ENCODE assay signal across 1 cellular context in the genomic region with DNA sequence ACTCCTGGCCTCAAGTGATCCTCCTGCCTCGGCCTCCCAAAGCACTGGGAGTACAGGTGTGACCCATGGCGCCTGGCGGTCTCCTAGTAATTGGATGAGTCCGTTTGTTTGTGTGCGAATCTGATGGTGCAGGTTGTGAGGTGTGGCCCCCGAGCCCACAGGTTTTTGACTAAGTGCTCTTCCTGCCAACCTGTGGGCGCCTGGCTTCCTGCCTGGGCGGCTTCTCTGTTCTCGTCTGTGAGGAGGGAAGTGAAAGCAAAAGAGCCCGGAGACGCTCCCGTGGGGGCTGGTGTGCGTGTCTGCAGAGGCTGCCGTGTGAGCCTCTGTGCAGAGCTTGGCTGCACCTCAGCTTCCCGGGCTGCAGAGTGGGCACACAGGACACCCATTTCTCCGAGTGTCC.
TF ChIP-seq lines count a peak whose summit lies in the region.

No MANE protein-coding gene starts in this region.

TF ChIP-seq in GM12878, 131 proteins besides CTCF, POLR2A, EP300 and RAD21 (continued from another document and continues in another):
- TF ChIP-seq PKNOX1 (IDR thresholded peaks at IDR 0.05) (0 out of 2 replicates have a peak, but pooled peaks have one; percentile 16), MTA2 (IDR thresholded peaks at IDR 0.05; ENCODE audit: low read depth) (peak; percentile 88), HDAC2 (IDR thresholded peaks at IDR 0.05) (no peak), SUPT20H (IDR thresholded peaks at IDR 0.05; ENCODE audit: borderline replicate concordance, control insufficient read depth, low read depth, low read length) (no peak), HDGF (IDR thresholded peaks at IDR 0.05) (no peak), YY1 (IDR thresholded peaks at IDR 0.05; ENCODE audit: low read depth, low read length) (peak; percentile 14; the same call in 1 of the 2 replicates), EED (IDR thresholded peaks at IDR 0.05; ENCODE audit: low read depth) (peak; percentile 81), BRCA1 (IDR thresholded peaks at IDR 0.05; ENCODE audit: low read depth, low read length) (no peak), RUNX3 (IDR thresholded peaks at IDR 0.05; ENCODE audit: low read length) (peak; percentile 88), USF1 (IDR thresholded peaks at IDR 0.05; ENCODE audit: borderline replicate concordance, extremely low read length, insufficient read depth, low read depth, low read length) (no peak), TARDBP (IDR thresholded peaks at IDR 0.05; ENCODE audit: borderline replicate concordance) (no peak; the same call in 1 of the 2 replicates), POLR2AphosphoS2 (IDR thresholded peaks at IDR 0.05; ENCODE audit: low read depth, low read length) (no peak), EGR1 (IDR thresholded peaks at IDR 0.05; ENCODE audit: borderline replicate concordance in 1 of 2, low read depth in 2 of 2, low read length in 2 of 2) (peak in 1 of 2 experiments; percentile 70; a peak in 1 of 3 replicates), CREB1 (IDR thresholded peaks at IDR 0.05; ENCODE audit: low read depth) (peak; percentile 66; the same call in 1 of the 2 replicates), MEF2B (IDR thresholded peaks at IDR 0.05; ENCODE audit: partially characterized antibody, poor library complexity, severe bottlenecking) (peak; percentile 90), IRF4 (IDR thresholded peaks at IDR 0.05; ENCODE audit: low read depth, low read length) (peak; percentile 59; the same call in 1 of the 2 replicates), POU2F2 (IDR thresholded peaks at IDR 0.05; ENCODE audit: borderline replicate concordance, low read depth, low read length) (peak; percentile 87), CREM (IDR thresholded peaks at IDR 0.05; ENCODE audit: low read depth) (peak; percentile 85), ZNF274 (IDR thresholded peaks at IDR 0.05; ENCODE audit: insufficient read depth, insufficient read length) (no peak), NFYA (IDR thresholded peaks at IDR 0.05; ENCODE audit: borderline replicate concordance, low read depth, low read length) (no peak), MYC (IDR thresholded peaks at IDR 0.05; ENCODE audit: insufficient read depth, insufficient read length, insufficient replicate concordance, low read length, severe bottlenecking) (no peak), ETV6 (conservative IDR thresholded peaks at IDR 0.05 in 1 of 2, IDR thresholded peaks at IDR 0.05 in 1 of 2; ENCODE audit: borderline replicate concordance in 1 of 2, low read depth in 1 of 2) (peak in 1 of 2 experiments; percentile 93; a peak in 2 of 4 replicates), STAT1 (conservative IDR thresholded peaks at IDR 0.05) (no peak), ZNF592 (IDR thresholded peaks at IDR 0.05) (no peak), NR2F1 (conservative IDR thresholded peaks at IDR 0.05) (peak; percentile 74), POLR2AphosphoS5 (IDR thresholded peaks at IDR 0.05; ENCODE audit: low read length) (no peak; the same call in 1 of the 2 replicates), CBX5 (IDR thresholded peaks at IDR 0.05; ENCODE audit: low read depth) (peak; percentile 30; the same call in 1 of the 2 replicates), YBX1 (IDR thresholded peaks at IDR 0.05) (no peak), FOXK2 (IDR thresholded peaks at IDR 0.05) (no peak), JUNB (IDR thresholded peaks at IDR 0.05) (no peak; the same call in 1 of the 2 replicates), ZNF207 (IDR thresholded peaks at IDR 0.05; ENCODE audit: borderline replicate concordance) (no peak), NRF1 (conservative IDR thresholded peaks at IDR 0.05; ENCODE audit: low read depth, low read length) (no peak), CBX3 (IDR thresholded peaks at IDR 0.05; ENCODE audit: borderline replicate concordance, low read depth) (no peak), KAT2A (conservative IDR thresholded peaks at IDR 0.05; ENCODE audit: control insufficient read depth, low read depth, low read length) (no peak), PRDM15 (CRISPR knock-in tag; IDR thresholded peaks at IDR 0.05) (no peak)
- TF ChIP-seq, protein P1, sequence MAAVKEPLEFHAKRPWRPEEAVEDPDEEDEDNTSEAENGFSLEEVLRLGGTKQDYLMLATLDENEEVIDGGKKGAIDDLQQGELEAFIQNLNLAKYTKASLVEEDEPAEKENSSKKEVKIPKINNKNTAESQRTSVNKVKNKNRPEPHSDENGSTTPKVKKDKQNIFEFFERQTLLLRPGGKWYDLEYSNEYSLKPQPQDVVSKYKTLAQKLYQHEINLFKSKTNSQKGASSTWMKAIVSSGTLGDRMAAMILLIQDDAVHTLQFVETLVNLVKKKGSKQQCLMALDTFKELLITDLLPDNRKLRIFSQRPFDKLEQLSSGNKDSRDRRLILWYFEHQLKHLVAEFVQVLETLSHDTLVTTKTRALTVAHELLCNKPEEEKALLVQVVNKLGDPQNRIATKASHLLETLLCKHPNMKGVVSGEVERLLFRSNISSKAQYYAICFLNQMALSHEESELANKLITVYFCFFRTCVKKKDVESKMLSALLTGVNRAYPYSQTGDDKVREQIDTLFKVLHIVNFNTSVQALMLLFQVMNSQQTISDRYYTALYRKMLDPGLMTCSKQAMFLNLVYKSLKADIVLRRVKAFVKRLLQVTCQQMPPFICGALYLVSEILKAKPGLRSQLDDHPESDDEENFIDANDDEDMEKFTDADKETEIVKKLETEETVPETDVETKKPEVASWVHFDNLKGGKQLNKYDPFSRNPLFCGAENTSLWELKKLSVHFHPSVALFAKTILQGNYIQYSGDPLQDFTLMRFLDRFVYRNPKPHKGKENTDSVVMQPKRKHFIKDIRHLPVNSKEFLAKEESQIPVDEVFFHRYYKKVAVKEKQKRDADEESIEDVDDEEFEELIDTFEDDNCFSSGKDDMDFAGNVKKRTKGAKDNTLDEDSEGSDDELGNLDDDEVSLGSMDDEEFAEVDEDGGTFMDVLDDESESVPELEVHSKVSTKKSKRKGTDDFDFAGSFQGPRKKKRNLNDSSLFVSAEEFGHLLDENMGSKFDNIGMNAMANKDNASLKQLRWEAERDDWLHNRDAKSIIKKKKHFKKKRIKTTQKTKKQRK (IDR thresholded peaks at IDR 0.05; ENCODE audit: low read depth, low read length): no peak
- TF ChIP-seq, protein P2, sequence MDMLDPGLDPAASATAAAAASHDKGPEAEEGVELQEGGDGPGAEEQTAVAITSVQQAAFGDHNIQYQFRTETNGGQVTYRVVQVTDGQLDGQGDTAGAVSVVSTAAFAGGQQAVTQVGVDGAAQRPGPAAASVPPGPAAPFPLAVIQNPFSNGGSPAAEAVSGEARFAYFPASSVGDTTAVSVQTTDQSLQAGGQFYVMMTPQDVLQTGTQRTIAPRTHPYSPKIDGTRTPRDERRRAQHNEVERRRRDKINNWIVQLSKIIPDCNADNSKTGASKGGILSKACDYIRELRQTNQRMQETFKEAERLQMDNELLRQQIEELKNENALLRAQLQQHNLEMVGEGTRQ (IDR thresholded peaks at IDR 0.05; ENCODE audit: borderline replicate concordance, low read depth, low read length): no peak
- TF ChIP-seq, protein P3, sequence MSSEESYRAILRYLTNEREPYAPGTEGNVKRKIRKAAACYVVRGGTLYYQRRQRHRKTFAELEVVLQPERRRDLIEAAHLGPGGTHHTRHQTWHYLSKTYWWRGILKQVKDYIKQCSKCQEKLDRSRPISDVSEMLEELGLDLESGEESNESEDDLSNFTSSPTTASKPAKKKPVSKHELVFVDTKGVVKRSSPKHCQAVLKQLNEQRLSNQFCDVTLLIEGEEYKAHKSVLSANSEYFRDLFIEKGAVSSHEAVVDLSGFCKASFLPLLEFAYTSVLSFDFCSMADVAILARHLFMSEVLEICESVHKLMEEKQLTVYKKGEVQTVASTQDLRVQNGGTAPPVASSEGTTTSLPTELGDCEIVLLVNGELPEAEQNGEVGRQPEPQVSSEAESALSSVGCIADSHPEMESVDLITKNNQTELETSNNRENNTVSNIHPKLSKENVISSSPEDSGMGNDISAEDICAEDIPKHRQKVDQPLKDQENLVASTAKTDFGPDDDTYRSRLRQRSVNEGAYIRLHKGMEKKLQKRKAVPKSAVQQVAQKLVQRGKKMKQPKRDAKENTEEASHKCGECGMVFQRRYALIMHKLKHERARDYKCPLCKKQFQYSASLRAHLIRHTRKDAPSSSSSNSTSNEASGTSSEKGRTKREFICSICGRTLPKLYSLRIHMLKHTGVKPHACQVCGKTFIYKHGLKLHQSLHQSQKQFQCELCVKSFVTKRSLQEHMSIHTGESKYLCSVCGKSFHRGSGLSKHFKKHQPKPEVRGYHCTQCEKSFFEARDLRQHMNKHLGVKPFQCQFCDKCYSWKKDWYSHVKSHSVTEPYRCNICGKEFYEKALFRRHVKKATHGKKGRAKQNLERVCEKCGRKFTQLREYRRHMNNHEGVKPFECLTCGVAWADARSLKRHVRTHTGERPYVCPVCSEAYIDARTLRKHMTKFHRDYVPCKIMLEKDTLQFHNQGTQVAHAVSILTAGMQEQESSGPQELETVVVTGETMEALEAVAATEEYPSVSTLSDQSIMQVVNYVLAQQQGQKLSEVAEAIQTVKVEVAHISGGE (CRISPR knock-in tag; IDR thresholded peaks at IDR 0.05): no peak
- TF ChIP-seq, protein P4, sequence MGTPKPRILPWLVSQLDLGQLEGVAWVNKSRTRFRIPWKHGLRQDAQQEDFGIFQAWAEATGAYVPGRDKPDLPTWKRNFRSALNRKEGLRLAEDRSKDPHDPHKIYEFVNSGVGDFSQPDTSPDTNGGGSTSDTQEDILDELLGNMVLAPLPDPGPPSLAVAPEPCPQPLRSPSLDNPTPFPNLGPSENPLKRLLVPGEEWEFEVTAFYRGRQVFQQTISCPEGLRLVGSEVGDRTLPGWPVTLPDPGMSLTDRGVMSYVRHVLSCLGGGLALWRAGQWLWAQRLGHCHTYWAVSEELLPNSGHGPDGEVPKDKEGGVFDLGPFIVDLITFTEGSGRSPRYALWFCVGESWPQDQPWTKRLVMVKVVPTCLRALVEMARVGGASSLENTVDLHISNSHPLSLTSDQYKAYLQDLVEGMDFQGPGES (IDR thresholded peaks at IDR 0.05): no peak
- TF ChIP-seq, protein P5, sequence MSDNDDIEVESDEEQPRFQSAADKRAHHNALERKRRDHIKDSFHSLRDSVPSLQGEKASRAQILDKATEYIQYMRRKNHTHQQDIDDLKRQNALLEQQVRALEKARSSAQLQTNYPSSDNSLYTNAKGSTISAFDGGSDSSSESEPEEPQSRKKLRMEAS (IDR thresholded peaks at IDR 0.05; ENCODE audit: low read depth, low read length): no peak
